ENCODE assay signal across 1 cellular context in the genomic region with DNA sequence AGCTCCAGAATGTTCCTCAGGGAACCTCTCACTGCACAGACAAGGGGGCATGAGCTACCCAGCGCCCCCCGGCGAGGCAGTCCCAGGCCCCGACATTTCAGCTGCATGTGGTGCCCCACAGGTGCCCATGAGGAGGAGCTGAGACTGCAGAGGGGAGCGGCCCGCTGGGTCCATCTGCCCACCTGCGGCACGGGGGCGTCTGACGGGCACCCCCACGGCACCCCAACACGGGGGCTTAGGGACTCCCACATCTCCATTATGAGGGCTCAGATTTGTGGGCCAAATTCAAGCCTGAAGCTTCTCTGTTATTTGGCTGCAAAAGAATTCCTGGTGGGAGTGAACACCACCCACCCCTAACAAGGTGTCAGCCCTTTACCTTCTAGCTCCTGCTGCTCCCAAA.
TF ChIP-seq lines count a peak whose summit lies in the region.

No MANE protein-coding gene starts in this region.

TF ChIP-seq in H1, 55 proteins besides CTCF, POLR2A, EP300 and RAD21:
- TF ChIP-seq ASH2L (IDR thresholded peaks at IDR 0.05; ENCODE audit: low read length) = no peak
- no peak for TF ChIP-seq CBX8 (IDR thresholded peaks at IDR 0.05; ENCODE audit: borderline replicate concordance, low read depth, low read length)
- TF ChIP-seq SRF (IDR thresholded peaks at IDR 0.05; ENCODE audit: low read depth, low read length) = no peak
- no peak for TF ChIP-seq JUN (IDR thresholded peaks at IDR 0.05; ENCODE audit: low read depth, low read length)
- TF ChIP-seq, protein P1, sequence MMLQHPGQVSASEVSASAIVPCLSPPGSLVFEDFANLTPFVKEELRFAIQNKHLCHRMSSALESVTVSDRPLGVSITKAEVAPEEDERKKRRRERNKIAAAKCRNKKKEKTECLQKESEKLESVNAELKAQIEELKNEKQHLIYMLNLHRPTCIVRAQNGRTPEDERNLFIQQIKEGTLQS (IDR thresholded peaks at IDR 0.05; ENCODE audit: insufficient read depth, low read depth, low read length) = no peak
- no peak for TF ChIP-seq TAF7 (optimal IDR thresholded peaks at IDR 0.05; ENCODE audit: borderline replicate concordance, low read depth, low read length)
